8 cellular contexts compared by ENCODE assay signal in the genomic region with DNA sequence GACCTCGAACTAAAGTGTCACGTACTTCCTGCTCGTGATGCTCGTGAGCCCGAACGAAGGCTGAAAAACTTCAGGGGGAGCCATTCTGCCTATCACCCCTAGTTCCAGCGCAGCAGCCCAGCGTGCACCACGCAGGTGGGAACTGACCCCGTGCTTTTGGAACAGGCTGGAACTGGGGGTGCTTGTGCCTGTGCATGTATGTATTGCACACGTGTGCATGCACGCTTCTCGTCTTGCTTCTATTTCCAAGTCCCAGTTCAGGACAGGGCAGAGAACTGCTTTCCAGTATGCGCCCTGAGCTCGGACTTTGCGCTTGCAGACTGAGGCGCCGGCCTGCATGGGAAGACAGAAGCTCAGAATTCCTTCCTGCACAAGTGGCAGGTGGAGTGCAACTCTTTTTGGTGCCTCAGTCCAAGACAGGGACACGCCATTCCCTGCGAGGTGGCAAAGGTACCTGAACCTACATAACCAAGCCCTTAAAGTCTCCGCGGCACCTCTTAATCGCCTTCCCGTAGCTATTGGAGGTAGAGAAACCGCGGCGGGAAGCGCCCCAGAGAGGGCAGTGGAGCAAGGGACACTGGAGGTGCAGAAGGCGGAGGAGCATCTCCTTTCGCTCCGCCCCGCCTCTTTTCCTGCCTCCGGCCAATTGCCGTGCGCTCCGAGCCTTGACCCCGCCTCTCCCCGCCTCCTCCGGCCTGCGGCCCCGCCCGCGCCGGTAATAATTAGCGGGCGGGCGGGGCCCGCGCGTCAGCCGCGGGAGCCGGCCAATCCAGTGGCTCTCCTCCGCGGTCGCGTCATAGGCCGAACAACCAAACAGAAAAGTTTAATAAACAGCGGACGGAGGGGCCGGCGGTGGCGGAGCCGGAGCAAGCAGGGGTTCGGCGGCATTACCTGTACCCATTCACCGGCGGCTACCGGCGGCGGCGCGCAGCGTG. TPM values are rescaled to one million over a fixed set of nuclear protein-coding genes. Genes with fewer than 3 reads are reported as not detected.
DNase-seq lines count a peak whose midpoint lies in the region; ATAC-seq and TF ChIP-seq lines count a peak whose summit lies in the region.

Gene ZFAND6, plus strand, starts transcription at position 826 of the 935 bp plus-strand sequence. CDS start 60,669 bp downstream, outside the sequence.

- H3K27ac ChIP-seq in GM23338 (ENCODE audit: low read depth) (peak within 1 kb of the TSS; percentile 98), fibroblast of lung (ENCODE audit: insufficient read depth, low read length) (peak within 1 kb of the TSS; percentile 87)

- peaks cover 41% of the 10 kb centered on the region for H3K79me2 ChIP-seq in GM23338 (replicated peaks; ENCODE audit: insufficient read depth)
- peaks cover 30% of the 10 kb centered on the region for H3K79me2 ChIP-seq in fibroblast of lung (ENCODE audit: control insufficient read depth, insufficient read depth, low read length)

- no peaks in the 10 kb centered on the region for H3K9me3 ChIP-seq in fibroblast of lung (ENCODE audit: control insufficient read depth, insufficient read depth, low read depth, low read length)

- H3K9ac ChIP-seq in fibroblast of lung (ENCODE audit: insufficient read depth, low read length), result peak within 1 kb of the TSS; percentile 87

- peaks cover 13% of the 10 kb centered on the region; the same call in 1 of the 2 replicates for H3F3A ChIP-seq in GM23338 (replicated peaks; ENCODE audit: low read depth)

- H3K9me3 Mint-ChIP-seq in GM23338, result no peaks in the 10 kb centered on the region
- no peaks in the 10 kb centered on the region for H3K9me3 Mint-ChIP-seq in naive thymus-derived CD8-positive, alpha-beta T cell

- H3K4me3 Mint-ChIP-seq in GM23338, result peak within 1 kb of the TSS; percentile 90
- H3K4me3 Mint-ChIP-seq in naive thymus-derived CD8-positive, alpha-beta T cell, result peak within 1 kb of the TSS; percentile 88 to 98 (median 94)

- DNase-seq in EH (ENCODE audit: low read depth) (peak; percentile 95), GM23338 (ENCODE audit: low spot score) (peak; percentile 99), LHCN-M2 (ENCODE audit: low read depth) (peak; percentile 90), RPMI8226 (peak; percentile 99), fibroblast of lung (ENCODE audit: low read depth in 2 of 2) (peak; percentile 89 to 90)
- DNase-seq in activated T-helper 1 cell treated with anti-CD3 and anti-CD28 coated beads, Interleukin-2, amount 50 U/mL, for 16 hours (ENCODE audit: low read depth in 1 of 2, low spot score in 1 of 2), result peak; percentile 88 to 91
- peak; percentile 89 to 95 (median 94) for DNase-seq in naive thymus-derived CD8-positive, alpha-beta T cell
- peak; percentile 88 to 95 (median 92) for DNase-seq in stimulated activated naive CD4-positive, alpha-beta T cell (lab: John Stamatoyannopoulos, UW)

- peak within 1 kb of the TSS; percentile 96 for H3K4me2 ChIP-seq in GM23338
- peak within 1 kb of the TSS; percentile 85 for H3K4me2 ChIP-seq in fibroblast of lung (ENCODE audit: extremely low read depth, insufficient read depth, low read length)

- H3K27me3 Mint-ChIP-seq in GM23338 (ENCODE audit: insufficient read depth, low read depth, poor library complexity), result peaks cover 6% of the 10 kb centered on the region
- H3K27me3 Mint-ChIP-seq in naive thymus-derived CD8-positive, alpha-beta T cell, result no peaks in the 10 kb centered on the region

- peak within 1 kb of the TSS; percentile 82 for H3K4me3 ChIP-seq in GM23338
- peak within 1 kb of the TSS; percentile 70 to 92 (median 80) for H3K4me3 ChIP-seq in fibroblast of lung (replicated peaks in 1 of 4; ENCODE audit: control extremely low read depth in 1 of 4, insufficient read depth in 1 of 4, low read depth in 3 of 4, low read length in 4 of 4)

- H3K9me2 ChIP-seq in GM23338 (ENCODE audit: insufficient read depth), result no peaks in the 10 kb centered on the region

- POLR2A ChIA-PET in naive thymus-derived CD8-positive, alpha-beta T cell (lab: Charles Lee), result interaction anchor here (0.6 to 3.0 kb wide), 12 partner anchors 13 to 728 kb away, joined by 3 to 21 read pairs (median 6); partner anchors contain the start of genes FAH and MTHFS

- H2AFZ ChIP-seq in GM23338 (peak within 1 kb of the TSS; percentile 77; the same call in 1 of the 2 replicates), fibroblast of lung (ENCODE audit: low read length) (peak within 1 kb of the TSS; percentile 73)

- peak; percentile 90 for ATAC-seq in GM23338
- ATAC-seq in naive thymus-derived CD8-positive, alpha-beta T cell, result peak; percentile 80 to 82

- H3K4me1 Mint-ChIP-seq in GM23338, result peaks cover 30% of the 10 kb centered on the region
- peaks cover 12 to 39% (median 29%) of the 10 kb centered on the region in 4 donors for H3K4me1 Mint-ChIP-seq in naive thymus-derived CD8-positive, alpha-beta T cell

- H3K4me1 ChIP-seq in GM23338 (ENCODE audit: insufficient read depth) (peaks cover 49% of the 10 kb centered on the region), fibroblast of lung (ENCODE audit: control insufficient read depth, extremely low read depth, insufficient read depth, low read length) (peaks cover 4% of the 10 kb centered on the region)

- H4K20me1 ChIP-seq in GM23338 (replicated peaks; ENCODE audit: insufficient read depth), result peaks cover 27% of the 10 kb centered on the region
- no peaks in the 10 kb centered on the region for H4K20me1 ChIP-seq in fibroblast of lung (ENCODE audit: control insufficient read depth, extremely low read depth, insufficient read depth, low read length)

- peak within 1 kb of the TSS; percentile 98 for H3K27ac Mint-ChIP-seq in GM23338
- H3K27ac Mint-ChIP-seq in naive thymus-derived CD8-positive, alpha-beta T cell, result peak within 1 kb of the TSS; percentile 88 to 98 (median 95)

- H3K27me3 ChIP-seq in GM23338 (ENCODE audit: insufficient read depth) (no peaks in the 10 kb centered on the region), fibroblast of lung (ENCODE audit: control insufficient read depth, insufficient read depth, low read length) (no peaks in the 10 kb centered on the region)

- TF ChIP-seq CTCF in GM23338 (conservative IDR thresholded peaks at IDR 0.05; ENCODE audit: low read depth in 2 of 2) (peak in 1 of 2 experiments; percentile 14; a peak in 2 of 4 replicates), fibroblast of lung (conservative IDR thresholded peaks at IDR 0.05 in 1 of 2, IDR thresholded peaks at IDR 0.05 in 1 of 2; ENCODE audit: low read depth in 1 of 2, low read length in 2 of 2) (no peak)

- H3K36me3 Mint-ChIP-seq in GM23338 (ENCODE audit: low read depth), result no peaks in the 10 kb centered on the region
- no peaks in the 10 kb centered on the region for H3K36me3 Mint-ChIP-seq in naive thymus-derived CD8-positive, alpha-beta T cell

- H3K36me3 ChIP-seq in GM23338 (ENCODE audit: insufficient read depth) (no peaks in the 10 kb centered on the region), fibroblast of lung (ENCODE audit: control insufficient read depth, insufficient read depth, low read length) (no peaks in the 10 kb centered on the region)

TF ChIP-seq in GM23338, 12 proteins besides CTCF, POLR2A, EP300 and RAD21:
- TF ChIP-seq STAT1 (IDR thresholded peaks at IDR 0.05; ENCODE audit: unreplicated experiment) (no peak), CREB1 (CRISPR knock-in tag; IDR thresholded peaks at IDR 0.05; ENCODE audit: low read depth) (peak; percentile 84), POLR2AphosphoS5 (IDR thresholded peaks at IDR 0.05; ENCODE audit: low read depth) (peak; percentile 97), EZH2 (IDR thresholded peaks at IDR 0.05; ENCODE audit: low read depth, unreplicated experiment) (peak; percentile 30), JUNB (IDR thresholded peaks at IDR 0.05; ENCODE audit: unreplicated experiment) (no peak), EZH2phosphoT487 (IDR thresholded peaks at IDR 0.05; ENCODE audit: unreplicated experiment) (no peak)
TF ChIP-seq in GM23338: peak in this region for 3.

RNA-seq across cellular contexts. Expression of gene ZFAND6, which starts in this region (rescaled TPM):
- 292 and 346 TPM in 2 replicates for total RNA-seq in GM23338 (2014; rRNA removed; shearing (Covaris generic))
- polyA plus RNA-seq in GM23338 (2016; fragmentation: Nextera tagmentation; extraction: Ambion mirVana) (169 and 205 TPM in 2 replicates), fibroblast of lung (125 and 126 TPM in 2 replicates)
- total RNA-seq in LHCN-M2 (2014; rRNA removed) (96.2 and 117 TPM in 2 replicates), fibroblast of lung (160 and 325 TPM in 2 replicates)
- polyA plus RNA-seq in LHCN-M2 (2012), result 37.0 TPM
- polyA plus RNA-seq in fibroblast of lung (2012), result 72.8 and 76.2 TPM in 2 replicates
- 16.4 and 18.4 TPM in 2 replicates for polyA minus RNA-seq in fibroblast of lung (ENCODE audit: low replicate concordance)
- total RNA-seq in naive thymus-derived CD8-positive, alpha-beta T cell, result 10 to 100 TPM; 70.4 to 71.9 TPM
- polyA plus RNA-seq in naive thymus-derived CD8-positive, alpha-beta T cell, result 100 to 1,000 TPM in 2 of 3 donors, 10 to 100 TPM in 1; 100.0 to 105 (median 104) TPM

Comparison
In these comparisons a context has a peak if more than half of its experiments do, and no peak if none do; other contexts are left out.
1. Peak in every context shown above with its lines: DNase-seq, ATAC-seq, H3K4me3 ChIP-seq and H3K27ac ChIP-seq.